ENCODE assay signal across 8 cellular contexts in the genomic region with DNA sequence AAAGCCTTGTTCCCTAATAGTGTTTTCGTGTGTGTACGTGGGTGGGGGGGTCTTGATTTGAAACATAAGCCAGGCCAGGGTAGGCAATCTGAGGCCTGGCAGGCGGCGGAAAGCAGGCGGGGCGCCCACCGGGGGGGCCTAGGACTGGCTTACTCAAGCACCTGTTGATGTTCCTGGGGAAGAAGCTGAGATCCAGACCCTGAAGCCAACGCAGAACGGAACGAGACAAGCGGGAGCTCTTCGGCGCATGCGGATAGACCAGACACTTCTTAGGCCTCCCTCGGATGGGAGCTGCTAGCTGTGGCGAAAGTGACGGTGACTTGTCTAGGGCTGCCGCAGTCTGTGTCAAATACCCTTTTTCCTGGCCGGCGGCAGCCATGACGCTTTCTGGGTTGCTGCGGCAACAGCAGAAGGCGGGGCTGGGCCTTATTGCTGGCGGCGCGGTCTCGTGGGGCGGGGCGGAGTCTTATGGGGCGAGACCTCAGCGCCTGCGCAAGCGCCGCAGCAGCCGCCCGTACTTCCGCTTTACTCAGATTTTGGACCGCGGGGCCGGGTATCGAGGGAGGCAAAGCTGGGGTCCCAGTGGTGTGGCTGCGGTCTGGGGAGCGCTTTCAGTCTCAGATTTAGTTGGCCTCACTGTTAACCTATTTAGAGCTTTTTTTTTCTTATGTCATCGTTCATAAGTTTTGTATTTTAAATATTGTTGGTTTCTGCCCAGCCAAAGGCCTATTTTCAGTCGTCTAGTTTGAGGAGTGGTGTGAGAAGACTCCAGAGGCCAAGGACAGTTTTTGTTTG. TPM values are rescaled to one million over a fixed set of nuclear protein-coding genes. Genes with fewer than 3 reads are reported as not detected.
DNase-seq lines count a peak whose midpoint lies in the region; ATAC-seq and TF ChIP-seq lines count a peak whose summit lies in the region.

TSS of gene SPATA4 (minus strand) at position 402 of the 795 bp plus-strand sequence. CDS start at position 379, 23 bp downstream.

- H3K27ac Mint-ChIP-seq in progenitor cell of endocrine pancreas, result peak within 1 kb of the TSS; percentile 97

- no peaks in the 10 kb centered on the region for H3K9me3 Mint-ChIP-seq in progenitor cell of endocrine pancreas (ENCODE audit: low read depth)

- H3K27me3 Mint-ChIP-seq in progenitor cell of endocrine pancreas, result peaks cover 2% of the 10 kb centered on the region

- peak; percentile 92 for DNase-seq in GM13977 (ENCODE audit: low spot score)
- peak; percentile 79 to 81 for DNase-seq in NCI-H187 (lab: John Stamatoyannopoulos, UW)
- DNase-seq in T-helper 2 cell, result peak; percentile 80 to 96 (median 88)
- peak; percentile 51 to 96 (median 89) for DNase-seq in anterior cingulate cortex (lab: John Stamatoyannopoulos, UW)
- DNase-seq in left ventricle myocardium superior, result peak; percentile 97
- peak; percentile 86 for DNase-seq in progenitor cell of endocrine pancreas (ENCODE audit: low spot score, unreplicated experiment)
- DNase-seq in ureter (ENCODE audit: low spot score), result peak; percentile 93

- H3K36me3 Mint-ChIP-seq in progenitor cell of endocrine pancreas (ENCODE audit: insufficient read depth), result no peaks in the 10 kb centered on the region

- intact Hi-C loops in left ventricle myocardium superior (cut with micrococcal nuclease), result no loop called here

- peaks cover 2% of the 10 kb centered on the region for H3K4me1 Mint-ChIP-seq in progenitor cell of endocrine pancreas (ENCODE audit: low read depth)

- peak within 1 kb of the TSS; percentile 90 for H3K4me3 Mint-ChIP-seq in progenitor cell of endocrine pancreas (ENCODE audit: low read depth)

- ATAC-seq in HG02943 (IDR thresholded peaks at IDR 0.05; ENCODE audit: low read depth, unreplicated experiment) (peak; percentile 99), left ventricle myocardium superior (peak; percentile 100)

- in situ Hi-C loops in GM13977 (cut with MboI; ENCODE audit: low pct_unique_long_range_greater_than_20kb, low sequenced_read_pairs, unreplicated experiment), result no loop called here

- TF ChIP-seq CTCF in GM13977 (IDR thresholded peaks at IDR 0.05; ENCODE audit: extremely low read depth, insufficient read depth, missing control alignments) (no peak), progenitor cell of endocrine pancreas (IDR thresholded peaks at IDR 0.05; ENCODE audit: unreplicated experiment) (no peak)

RNA-seq across cellular contexts. Expression of gene SPATA4, which starts in this region (rescaled TPM):
- not detected for total RNA-seq in left ventricle myocardium superior
- 0.33 and 0.93 TPM in 2 replicates for total RNA-seq in progenitor cell of endocrine pancreas
- total RNA-seq in ureter, result not detected

Comparison
In these comparisons a context has a peak if more than half of its experiments do, and no peak if none do; other contexts are left out.
1. Peak in every context shown above with its lines: DNase-seq and ATAC-seq.
2. Peak in DNase-seq and ATAC-seq in left ventricle myocardium superior; RNA of the gene not detected or under 1 TPM.
3. Peak in DNase-seq in progenitor cell of endocrine pancreas; RNA of the gene not detected or under 1 TPM.
4. Peak in DNase-seq in ureter; RNA of the gene not detected or under 1 TPM.